1 cellular context compared by ENCODE assay signal in the genomic region with DNA sequence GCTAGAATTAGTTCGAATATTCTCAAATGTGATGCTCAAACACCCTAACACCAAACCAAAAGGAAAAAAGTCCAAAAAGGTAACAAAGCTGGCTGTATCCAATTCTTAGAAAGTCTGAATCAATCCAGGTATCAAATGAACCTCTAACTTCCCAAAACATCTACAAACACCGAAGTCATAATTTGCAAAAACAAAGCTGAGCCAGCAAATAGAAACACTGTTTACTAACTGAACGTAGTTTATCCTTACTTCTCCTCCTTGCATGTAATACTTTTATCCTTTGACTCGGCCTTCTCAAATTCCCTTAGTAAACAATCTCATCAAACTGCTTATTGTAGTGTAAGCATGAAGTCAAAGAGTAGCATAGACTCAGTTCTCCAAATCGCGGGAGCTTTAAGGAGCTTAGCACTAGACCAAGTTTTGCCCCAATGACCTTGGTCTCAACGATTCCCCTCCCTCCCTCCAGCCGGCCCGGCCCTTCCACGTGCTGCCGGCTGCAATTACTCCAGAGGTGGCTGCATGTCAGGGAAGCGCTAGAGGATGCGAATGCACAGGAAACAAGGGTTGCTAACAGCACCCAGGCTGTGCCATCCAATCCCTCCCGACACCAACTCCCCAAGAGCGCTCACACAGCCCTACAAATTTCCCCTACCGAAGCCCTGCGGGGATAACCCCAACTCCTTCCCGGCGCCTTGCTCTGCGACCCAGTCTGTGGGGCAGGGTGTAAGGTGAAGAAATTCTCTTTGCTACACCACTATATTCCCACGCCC.
A peak's percentile ranks its signal among the peaks of the same experiment; 100 is the strongest.
TF ChIP-seq lines count a peak whose summit lies in the region.

No MANE protein-coding gene starts in this region.

TF ChIP-seq in endothelial cell of umbilical vein, 7 proteins besides CTCF, POLR2A, EP300 and RAD21 (continued from another document):
- TF ChIP-seq, protein P1, sequence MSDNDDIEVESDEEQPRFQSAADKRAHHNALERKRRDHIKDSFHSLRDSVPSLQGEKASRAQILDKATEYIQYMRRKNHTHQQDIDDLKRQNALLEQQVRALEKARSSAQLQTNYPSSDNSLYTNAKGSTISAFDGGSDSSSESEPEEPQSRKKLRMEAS (IDR thresholded peaks at IDR 0.05; ENCODE audit: insufficient read depth, insufficient read length): peak; percentile 22
- TF ChIP-seq EZH2 (IDR thresholded peaks at IDR 0.05; ENCODE audit: borderline replicate concordance, low read depth, low read length, severe bottlenecking) (no peak), GATA2 (IDR thresholded peaks at IDR 0.05; ENCODE audit: insufficient read depth, insufficient read length, low read depth, low read length) (no peak)
TF ChIP-seq in endothelial cell of umbilical vein: peak in this region for 2.
